Comparison of ENCODE assay signal across 19 cellular contexts in the genomic region with DNA sequence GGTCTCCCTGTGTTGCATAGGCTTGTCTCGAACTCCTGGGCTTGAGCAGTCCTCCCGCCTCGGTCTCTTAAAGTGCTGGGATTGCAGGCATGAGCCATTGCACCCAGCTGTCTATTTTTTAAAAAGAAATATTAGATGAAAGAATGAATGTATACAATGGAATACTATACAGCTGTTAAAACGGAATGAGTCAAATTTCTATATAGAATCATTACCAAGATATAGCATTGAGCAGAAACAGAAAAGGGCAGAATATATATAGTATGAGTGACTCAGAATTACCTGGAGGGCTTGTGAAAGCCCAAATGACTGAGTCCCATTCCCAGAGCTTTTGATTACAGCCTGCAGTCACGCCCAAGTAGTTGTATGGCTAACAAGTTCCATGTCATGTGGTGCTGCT. TPM values are rescaled to one million over a fixed set of nuclear protein-coding genes. Genes with fewer than 3 reads are reported as not detected.
"Had no signal": no experiment of that assay in that cellular context is flagged by ENCODE, and none has a peak within 500 bp of the region (broad histone marks: within the 10 kb centered on the region; RNA-seq: fewer than 3 reads in every experiment).

No MANE protein-coding gene starts in this region.

- H3K27ac ChIP-seq: breast epithelium, gastrocnemius medialis, left ventricle myocardium inferior, pancreas, psoas muscle, right atrium auricular region, testis had no signal

- H3K4me3 Mint-ChIP-seq: activated B cell treated with CpG ODN at 0.5 μM for 24 hours; activated CD4-positive, alpha-beta T cell treated with anti-CD3 and anti-CD28 coated beads, Interleukin-2, amount 10 ng/mL, durations not matched to agents 7 days and 5 days; natural killer cell; T-helper 1 cell treated with Interleukin-12 subunit alpha and Interleukin-12 subunit beta and Interleukin-4 antibody, amounts not matched to agents 30 μg/mL and 1 μg/mL, for 36 hours had no signal

- H3K36me3 Mint-ChIP-seq: activated naive CD4-positive, alpha-beta T cell treated with anti-CD3 and anti-CD28 coated beads, Interleukin-2, amount 50 U/mL, for 72 hours; natural killer cell had no signal

- H3K4me3 ChIP-seq: breast epithelium, gastrocnemius medialis, left ventricle myocardium inferior, pancreas, psoas muscle, right atrium auricular region, testis had no signal

- H3K27ac Mint-ChIP-seq: activated B cell treated with CpG ODN at 0.5 μM for 24 hours; activated CD4-positive, alpha-beta T cell treated with anti-CD3 and anti-CD28 coated beads, Interleukin-2, amount 10 ng/mL, durations not matched to agents 7 days and 5 days; natural killer cell; T-helper 1 cell treated with Interleukin-12 subunit alpha and Interleukin-12 subunit beta and Interleukin-4 antibody, amounts not matched to agents 30 μg/mL and 1 μg/mL, for 36 hours had no signal

- DNase-seq: activated B cell treated with CpG ODN at 0.5 μM for 24 hours; activated CD4-positive, alpha-beta T cell treated with anti-CD3 and anti-CD28 coated beads, Interleukin-2, amount 10 ng/mL, durations not matched to agents 7 days and 5 days; activated T-cell treated with anti-CD3 and anti-CD28 coated beads, Interleukin-2, amount 50 U/mL, for 1 hour; cerebellar nuclear complex; cortex of kidney; effector CD4-positive, alpha-beta T cell; gastrocnemius medialis; left ventricle myocardium inferior; natural killer cell; pancreas; psoas muscle; T1000; testis had no signal

- ATAC-seq: gastrocnemius medialis, natural killer cell, pancreas, psoas muscle had no signal

- H3K9me3 Mint-ChIP-seq: activated B cell treated with CpG ODN at 0.5 μM for 24 hours; activated CD4-positive, alpha-beta T cell treated with anti-CD3 and anti-CD28 coated beads, Interleukin-2, amount 10 ng/mL, durations not matched to agents 7 days and 5 days; activated naive CD4-positive, alpha-beta T cell treated with anti-CD3 and anti-CD28 coated beads, Interleukin-2, amount 50 U/mL, for 72 hours; natural killer cell; T-helper 1 cell treated with Interleukin-12 subunit alpha and Interleukin-12 subunit beta and Interleukin-4 antibody, amounts not matched to agents 30 μg/mL and 1 μg/mL, for 36 hours had no signal

RNA-seq across cellular contexts. Expression of a gene that starts 20.5 kb away (rescaled TPM):
- total RNA-seq: activated CD4-positive, alpha-beta T cell treated with anti-CD3 and anti-CD28 coated beads, Interleukin-2, amount 10 ng/mL, durations not matched to agents 7 days and 5 days; breast epithelium; gastrocnemius medialis; left ventricle myocardium inferior; lung microvascular endothelial cell; natural killer cell; pancreas; psoas muscle; right atrium auricular region; testis; urinary bladder had no signal
